18 cellular contexts compared by ENCODE assay signal in genomic region chr18:3985030-3985429, GRCh38.
DNase-seq lines count a peak whose midpoint lies in the region; ATAC-seq, FAIRE-seq and TF ChIP-seq lines count a peak whose summit lies in the region.
"Had no signal": no experiment of that assay in that cellular context is flagged by ENCODE, and none has a peak within 500 bp of the region (broad histone marks: within the 10 kb centered on the region; RNA-seq: fewer than 3 reads in every experiment).

No MANE protein-coding gene starts in this region.

- no peaks in the 10 kb centered on the region for H3K9me3 ChIP-seq in astrocyte (ENCODE audit: insufficient read depth, low read depth, low read length)
- H3K9me3 ChIP-seq: colonic mucosa, SJCRH30, transverse colon had no signal

- H4K20me1 ChIP-seq in astrocyte (ENCODE audit: insufficient read depth, low read length) = no peaks in the 10 kb centered on the region

- no peak overlapping the region for H2AFZ ChIP-seq in astrocyte (ENCODE audit: low read depth, low read length)

- H3K4me2 ChIP-seq in astrocyte (ENCODE audit: low read length) = peak overlapping the region; percentile 36

- no peaks in the 10 kb centered on the region for H3K9me3 Mint-ChIP-seq in astrocyte (ENCODE audit: unreplicated experiment)
- H3K9me3 Mint-ChIP-seq: activated B cell treated with CpG ODN at 0.5 μM for 24 hours; activated T-helper 2 cell treated with anti-CD3 and anti-CD28 coated beads, Interferon-gamma antibody, Interleukin-2, Interleukin-4, amounts not matched to agents 10 μg/mL and 5 μg/mL and 100 μg/mL, durations not matched to agents 14 hours and 24 hours and 36 hours; natural killer cell treated with Interleukin-12 subunit alpha and Interleukin-12 subunit beta and Interleukin-15 and Interleukin-18, amount 100 ng/mL, for 72 hours had no signal

- no peaks in the 10 kb centered on the region for H3K36me3 Mint-ChIP-seq in astrocyte (ENCODE audit: low read depth, unreplicated experiment)
- H3K36me3 Mint-ChIP-seq: natural killer cell treated with Interleukin-12 subunit alpha and Interleukin-12 subunit beta and Interleukin-15 and Interleukin-18, amount 100 ng/mL, for 72 hours had no signal

- FAIRE-seq in astrocyte (lab: Jason Lieb, UNC) = no peak

- H3K79me2 ChIP-seq in astrocyte (ENCODE audit: insufficient read depth, low read length) = no peaks in the 10 kb centered on the region

- no peak overlapping the region for H3K9ac ChIP-seq in astrocyte (ENCODE audit: low read length)

- TF ChIP-seq CTCF in astrocyte (IDR thresholded peaks at IDR 0.05; ENCODE audit: insufficient read depth, low read depth, low read length) = no peak

- H3K4me1 ChIP-seq in astrocyte (ENCODE audit: insufficient read depth, low read length) = peaks cover 33% of the 10 kb centered on the region
- H3K4me1 ChIP-seq: colonic mucosa, SJCRH30 had no signal

- peaks cover 24% of the 10 kb centered on the region for H3K4me1 Mint-ChIP-seq in astrocyte (ENCODE audit: low read depth, unreplicated experiment)

- no peak overlapping the region for H3K4me3 Mint-ChIP-seq in astrocyte (ENCODE audit: unreplicated experiment)
- H3K4me3 Mint-ChIP-seq: activated B cell treated with CpG ODN at 0.5 μM for 24 hours; natural killer cell treated with Interleukin-12 subunit alpha and Interleukin-12 subunit beta and Interleukin-15 and Interleukin-18, amount 100 ng/mL, for 72 hours had no signal

- DNase-seq in DMS79 treated with DMSO at 0.1 percent for 48 hours (lab: John Stamatoyannopoulos, UW) (peak; percentile 18), DMS79 (lab: John Stamatoyannopoulos, UW) (no peak), astrocyte (ENCODE audit: low read depth) (peak; percentile 18), myocyte (ENCODE audit: low read depth) (peak; percentile 35), AG20443 (ENCODE audit: low spot score) (no peak), GDM1 (lab: John Stamatoyannopoulos, UW) (no peak), SKM-1 (lab: John Stamatoyannopoulos, UW; ENCODE audit: unreplicated experiment) (no peak)
- DNase-seq: 8988T, activated B cell treated with CpG ODN at 0.5 μM for 24 hours, colonic mucosa, NCI-H1694 treated with DMSO at 0.1 percent for 48 hours, NCI-H774, SJCRH30, transverse colon had no signal

- H3K27ac Mint-ChIP-seq in astrocyte (ENCODE audit: unreplicated experiment) = peak overlapping the region; percentile 11
- H3K27ac Mint-ChIP-seq: activated B cell treated with CpG ODN at 0.5 μM for 24 hours; activated T-helper 2 cell treated with anti-CD3 and anti-CD28 coated beads, Interferon-gamma antibody, Interleukin-2, Interleukin-4, amounts not matched to agents 10 μg/mL and 5 μg/mL and 100 μg/mL, durations not matched to agents 14 hours and 24 hours and 36 hours; natural killer cell treated with Interleukin-12 subunit alpha and Interleukin-12 subunit beta and Interleukin-15 and Interleukin-18, amount 100 ng/mL, for 72 hours had no signal

- H3K27me3 ChIP-seq in astrocyte (ENCODE audit: insufficient read depth, low read length) = no peaks in the 10 kb centered on the region
- H3K27me3 ChIP-seq: colonic mucosa, SJCRH30, transverse colon had no signal

- no peak overlapping the region for H3K4me3 ChIP-seq in astrocyte (ENCODE audit: insufficient read depth, low read depth, low read length)
- H3K4me3 ChIP-seq: colonic mucosa, SJCRH30, skin epidermis, transverse colon had no signal

- ATAC-seq in GM19452 (IDR thresholded peaks at IDR 0.05; ENCODE audit: unreplicated experiment) = peak; percentile 60

- peak overlapping the region; percentile 44 for H3K27ac ChIP-seq in astrocyte (ENCODE audit: low read depth, low read length)
- H3K27ac ChIP-seq: colonic mucosa, SJCRH30, transverse colon had no signal

- H3K27me3 Mint-ChIP-seq in astrocyte (ENCODE audit: low read depth, unreplicated experiment) = no peaks in the 10 kb centered on the region
- H3K27me3 Mint-ChIP-seq: activated B cell treated with CpG ODN at 0.5 μM for 24 hours had no signal

- no peaks in the 10 kb centered on the region for H3K36me3 ChIP-seq in astrocyte (ENCODE audit: insufficient read depth, low read length)
- H3K36me3 ChIP-seq: colonic mucosa, SJCRH30, transverse colon had no signal

Comparison
In these comparisons a context has a peak if more than half of its experiments do, and no peak if none do; other contexts are left out.
1. DNase-seq: peak in DMS79 treated with DMSO at 0.1 percent for 48 hours (single experiment), astrocyte (single experiment) and myocyte (single experiment); none in DMS79 (single experiment), AG20443 (single experiment), GDM1 (single experiment) and SKM-1 (single experiment).